Comparison of ENCODE assay signal across 1 cellular context in the genomic region with DNA sequence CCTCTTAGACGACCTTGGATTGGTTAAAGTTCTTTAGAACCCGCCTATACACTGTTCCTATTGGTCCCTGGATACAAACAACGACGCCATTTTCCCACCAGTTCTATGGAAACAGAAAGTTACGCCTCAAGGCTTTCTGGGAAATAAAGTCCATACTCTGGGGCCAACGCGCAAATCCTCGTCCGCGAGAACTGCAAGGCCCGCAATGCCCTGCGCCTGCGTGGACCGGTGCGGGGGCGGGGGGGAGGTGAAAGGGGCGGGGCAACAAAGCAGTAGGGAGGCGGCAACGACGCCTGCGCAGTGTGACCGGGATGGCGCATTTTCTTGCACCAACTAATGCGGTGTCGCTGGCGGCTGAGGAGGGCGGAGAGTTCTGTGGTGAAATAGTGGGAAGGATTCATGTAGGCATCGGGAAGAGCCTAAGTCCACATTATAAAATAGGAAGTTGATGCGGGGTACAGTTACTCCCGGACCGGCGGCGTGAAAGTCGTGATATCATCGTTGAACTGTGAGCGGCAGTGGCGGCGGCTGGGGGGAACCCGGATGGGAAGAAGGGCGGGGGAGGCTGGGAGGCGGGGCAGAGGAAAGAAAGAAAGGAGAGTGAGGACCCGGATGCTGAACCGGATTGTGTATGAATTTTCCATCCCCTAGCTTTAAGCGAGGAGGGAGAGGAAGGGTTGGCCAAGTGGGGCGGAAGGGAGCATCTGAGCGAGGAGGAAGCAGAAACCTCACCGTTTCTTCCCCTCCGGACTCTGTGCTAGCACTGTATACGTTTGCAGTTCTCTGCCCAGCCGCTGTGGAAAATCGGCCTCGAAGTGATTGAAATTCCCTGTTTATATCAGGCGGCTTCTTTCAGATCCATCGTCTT.
TF ChIP-seq lines count a peak whose summit lies in the region.

A gene (plus strand): TSS at position 300 of the 868 bp plus-strand sequence. CDS start 6,695 bp downstream, outside the sequence.

TF ChIP-seq in A549, 52 proteins besides CTCF, POLR2A, EP300 and RAD21 (continued from another document):
- TF ChIP-seq, protein P1, sequence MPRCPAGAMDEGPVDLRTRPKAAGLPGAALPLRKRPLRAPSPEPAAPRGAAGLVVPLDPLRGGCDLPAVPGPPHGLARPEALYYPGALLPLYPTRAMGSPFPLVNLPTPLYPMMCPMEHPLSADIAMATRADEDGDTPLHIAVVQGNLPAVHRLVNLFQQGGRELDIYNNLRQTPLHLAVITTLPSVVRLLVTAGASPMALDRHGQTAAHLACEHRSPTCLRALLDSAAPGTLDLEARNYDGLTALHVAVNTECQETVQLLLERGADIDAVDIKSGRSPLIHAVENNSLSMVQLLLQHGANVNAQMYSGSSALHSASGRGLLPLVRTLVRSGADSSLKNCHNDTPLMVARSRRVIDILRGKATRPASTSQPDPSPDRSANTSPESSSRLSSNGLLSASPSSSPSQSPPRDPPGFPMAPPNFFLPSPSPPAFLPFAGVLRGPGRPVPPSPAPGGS (IDR thresholded peaks at IDR 0.05): peak; percentile 81; the same call in 1 of the 3 replicates
- TF ChIP-seq FOSL2 (IDR thresholded peaks at IDR 0.05) (no peak), FOSL2 (CRISPR knock-in tag; IDR thresholded peaks at IDR 0.05) (0 out of 2 replicates have a peak, but pooled peaks have one; percentile 5), GATA3 (IDR thresholded peaks at IDR 0.05; ENCODE audit: borderline replicate concordance) (no peak)
TF ChIP-seq in A549: peak in this region for 9.
